Comparison of ENCODE assay signal across 1 cellular context in the genomic region with DNA sequence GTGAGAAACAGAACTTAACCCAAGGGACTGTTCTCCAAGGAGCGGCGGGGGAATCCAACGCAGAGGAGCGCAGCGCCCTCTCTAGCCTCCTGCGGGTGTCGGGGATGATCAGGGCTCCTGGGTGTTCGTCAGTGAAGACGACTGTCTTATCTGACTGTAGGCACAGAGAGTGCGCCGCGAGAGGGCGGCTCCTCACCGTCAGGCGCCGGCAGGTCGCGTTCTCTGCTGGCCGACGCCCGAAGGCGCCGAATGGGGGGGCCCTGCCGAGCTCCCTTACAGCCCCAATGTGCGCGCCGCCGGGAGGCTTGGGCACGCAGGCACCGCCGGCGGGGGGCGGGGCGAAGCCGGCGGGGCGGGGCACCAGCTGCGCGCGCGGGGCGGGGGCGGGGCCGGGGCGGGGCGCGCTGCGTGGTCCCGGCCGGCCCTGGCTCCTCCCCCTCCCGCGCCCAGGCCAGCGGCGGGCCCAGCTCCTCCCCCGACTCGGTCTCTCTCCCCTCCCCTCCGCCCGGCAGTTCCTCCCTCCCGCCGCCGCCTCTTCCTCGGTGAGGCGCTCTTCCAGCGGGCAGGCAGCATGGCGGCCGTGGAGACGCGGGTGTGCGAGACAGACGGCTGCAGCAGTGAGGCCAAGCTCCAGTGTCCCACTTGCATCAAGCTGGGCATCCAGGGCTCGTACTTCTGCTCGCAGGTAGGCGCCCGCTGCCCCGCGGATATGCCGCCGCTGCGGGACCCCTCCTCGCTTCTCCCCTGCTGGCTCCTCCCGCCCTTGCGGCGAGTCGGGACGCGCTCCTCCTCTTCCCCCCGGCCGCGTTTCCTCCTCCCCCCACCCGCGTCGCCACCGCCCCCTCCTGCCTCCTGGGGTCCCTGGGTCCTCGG.
TF ChIP-seq lines count a peak whose summit lies in the region.

Gene METAP1 (plus strand): TSS at position 539 of the 873 bp plus-strand sequence. CDS start 33 bp downstream, at position 572.

TF ChIP-seq in SK-N-SH, 30 proteins besides CTCF, POLR2A, EP300 and RAD21 (continued from another document):
- no peak for TF ChIP-seq IRF3 (IDR thresholded peaks at IDR 0.05; ENCODE audit: low read depth, low read length)
- no peak for TF ChIP-seq TEAD4 (IDR thresholded peaks at IDR 0.05; ENCODE audit: borderline replicate concordance, insufficient read depth)
- no peak for TF ChIP-seq REST (IDR thresholded peaks at IDR 0.05; ENCODE audit: low read depth, low read length)
- TF ChIP-seq YY1 (IDR thresholded peaks at IDR 0.05; ENCODE audit: low read depth): peak; percentile 90
- peak; percentile 69; the same call in 1 of the 2 replicates for TF ChIP-seq SIN3A (IDR thresholded peaks at IDR 0.05; ENCODE audit: borderline replicate concordance, low read depth, low read length)
- no peak for TF ChIP-seq NFIC (IDR thresholded peaks at IDR 0.05; ENCODE audit: borderline replicate concordance)
- no peak; the same call in 1 of the 2 replicates for TF ChIP-seq GABPA (IDR thresholded peaks at IDR 0.05; ENCODE audit: low read depth)
- no peak for TF ChIP-seq FOXJ3 (CRISPR knock-in tag; IDR thresholded peaks at IDR 0.05)
- TF ChIP-seq NRF1 (IDR thresholded peaks at IDR 0.05; ENCODE audit: low read depth, low read length): peak; percentile 32; the same call in 1 of the 2 replicates
- TF ChIP-seq PBX3 (IDR thresholded peaks at IDR 0.05): peak; percentile 7; the same call in 1 of the 2 replicates
- peak; percentile 7; the same call in 1 of the 2 replicates for TF ChIP-seq RCOR1 (IDR thresholded peaks at IDR 0.05; ENCODE audit: low read length)
- TF ChIP-seq TCF12 (IDR thresholded peaks at IDR 0.05): 0 out of 2 replicates have a peak, but pooled peaks have one; percentile 5
- TF ChIP-seq SMC3 (IDR thresholded peaks at IDR 0.05; ENCODE audit: low read depth, low read length): peak; percentile 55
- TF ChIP-seq MXI1 (IDR thresholded peaks at IDR 0.05; ENCODE audit: low read depth, low read length): peak; percentile 49; the same call in 1 of the 2 replicates
- peak; percentile 34; the same call in 1 of the 2 replicates for TF ChIP-seq GATA2 (CRISPR knock-in tag; IDR thresholded peaks at IDR 0.05)
- no peak for TF ChIP-seq FOXM1 (IDR thresholded peaks at IDR 0.05; ENCODE audit: low read depth)
- TF ChIP-seq MEF2A (IDR thresholded peaks at IDR 0.05; ENCODE audit: borderline replicate concordance, low read depth): no peak
- no peak for TF ChIP-seq RFX5 (IDR thresholded peaks at IDR 0.05; ENCODE audit: low read length)
TF ChIP-seq in SK-N-SH: peak in this region for 13.
